In genomic region chr5:115798252-115798651, GRCh38 we compare ENCODE assay signal across 24 cellular contexts. TPM values are rescaled to one million over a fixed set of nuclear protein-coding genes. Genes with fewer than 3 reads are reported as not detected.
"Had no signal": no experiment of that assay in that cellular context is flagged by ENCODE, and none has a peak within 500 bp of the region (broad histone marks: within the 10 kb centered on the region; RNA-seq: fewer than 3 reads in every experiment).

No MANE protein-coding gene starts in this region.

- H3K4me1 Mint-ChIP-seq: stimulated activated memory B cell treated with anti-CD40 and anti-IgM and Interleukin-4, amounts not matched to agents 10 μg/mL and 1 μg/mL and 100 μg/mL, for 72 hours; stimulated activated naive CD8-positive, alpha-beta T cell treated with anti-CD3 and anti-CD28 coated beads, Interleukin-15, amount 100 ng/mL, for 72 hours had no signal

- H3K4me2 ChIP-seq: smooth muscle cell had no signal

- H3K27ac Mint-ChIP-seq: activated naive CD8-positive, alpha-beta T cell; dendritic cell treated with granulocyte-macrophage colony-stimulating factor and Interleukin-4, amounts not matched to agents 40 ng/mL and 50 ng/mL, for 4 days; naive thymus-derived CD4-positive, alpha-beta T cell; stimulated activated memory B cell treated with anti-CD40 and anti-IgM and Interleukin-4, amounts not matched to agents 10 μg/mL and 1 μg/mL and 100 μg/mL, for 72 hours; stimulated activated naive CD8-positive, alpha-beta T cell treated with anti-CD3 and anti-CD28 coated beads, Interleukin-15, amount 100 ng/mL, for 72 hours had no signal

- DNase-seq: activated CD4-positive, alpha-beta T cell treated with anti-CD3 and anti-CD28 coated beads for 4 hours; activated CD4-positive, alpha-beta T cell treated with anti-CD3 and anti-CD28 coated beads, Interleukin-2, amount 50 U/mL, for 4 hours; activated effector memory CD4-positive, alpha-beta T cell treated with Interleukin-2 at 50 U/mL for 16 hours; activated naive CD4-positive, alpha-beta T cell treated with Interleukin-2 at 50 U/mL for 16 hours; activated T-cell treated with anti-CD3 and anti-CD28 coated beads for 4 hours; anterior cingulate cortex; foreskin keratinocyte; kidney glomerular epithelial cell; left lung; mammary epithelial cell; naive thymus-derived CD4-positive, alpha-beta T cell; posterior cingulate gyrus; stimulated activated CD4-positive, alpha-beta T cell treated with anti-CD3 and anti-CD28 coated beads, Interleukin-1b, Interleukin-23, amount 100 ng/mL, for 48 hours; stimulated activated CD4-positive, alpha-beta T cell treated with anti-CD3 and anti-CD28 coated beads, Interleukin-4, amount 100 ng/mL, for 4 hours; stimulated activated CD8-positive, alpha-beta memory T cell treated with anti-CD3 and anti-CD28 coated beads, Interleukin-4, amount 100 ng/mL, for 48 hours; stimulated activated naive CD8-positive, alpha-beta T cell treated with anti-CD3 and anti-CD28 coated beads, Interleukin-15, amount 100 ng/mL, for 72 hours; thyroid gland; upper lobe of left lung had no signal

- H3K9me3 ChIP-seq: esophagus muscularis mucosa, left lung, thyroid gland, upper lobe of left lung, vagina had no signal

- H3K4me1 ChIP-seq: esophagus muscularis mucosa, foreskin keratinocyte, left lung, thyroid gland, upper lobe of left lung, vagina had no signal

- H3K9me3 Mint-ChIP-seq: naive thymus-derived CD4-positive, alpha-beta T cell; stimulated activated memory B cell treated with anti-CD40 and anti-IgM and Interleukin-4, amounts not matched to agents 10 μg/mL and 1 μg/mL and 100 μg/mL, for 72 hours; stimulated activated naive CD8-positive, alpha-beta T cell treated with anti-CD3 and anti-CD28 coated beads, Interleukin-15, amount 100 ng/mL, for 72 hours had no signal

- ATAC-seq: foreskin keratinocyte; left lung; naive thymus-derived CD4-positive, alpha-beta T cell; stimulated activated memory B cell treated with anti-CD40 and anti-IgM and Interleukin-4, amounts not matched to agents 10 μg/mL and 1 μg/mL and 100 μg/mL, for 72 hours; stimulated activated naive CD8-positive, alpha-beta T cell treated with anti-CD3 and anti-CD28 coated beads, Interleukin-15, amount 100 ng/mL, for 72 hours had no signal

- H3K36me3 Mint-ChIP-seq: activated naive CD8-positive, alpha-beta T cell; naive thymus-derived CD4-positive, alpha-beta T cell; stimulated activated memory B cell treated with anti-CD40 and anti-IgM and Interleukin-4, amounts not matched to agents 10 μg/mL and 1 μg/mL and 100 μg/mL, for 72 hours had no signal

- H3K27ac ChIP-seq: esophagus muscularis mucosa, foreskin keratinocyte, left lung, thyroid gland, upper lobe of left lung, vagina had no signal

- H3K4me3 Mint-ChIP-seq: activated naive CD8-positive, alpha-beta T cell; dendritic cell treated with granulocyte-macrophage colony-stimulating factor and Interleukin-4, amounts not matched to agents 40 ng/mL and 50 ng/mL, for 4 days; naive thymus-derived CD4-positive, alpha-beta T cell; stimulated activated memory B cell treated with anti-CD40 and anti-IgM and Interleukin-4, amounts not matched to agents 10 μg/mL and 1 μg/mL and 100 μg/mL, for 72 hours; stimulated activated naive CD8-positive, alpha-beta T cell treated with anti-CD3 and anti-CD28 coated beads, Interleukin-15, amount 100 ng/mL, for 72 hours had no signal

- H3K27me3 ChIP-seq: esophagus muscularis mucosa, left lung, thyroid gland, upper lobe of left lung, vagina had no signal

- H3K36me3 ChIP-seq: esophagus muscularis mucosa, left lung, thyroid gland, upper lobe of left lung, vagina had no signal

- H3K4me3 ChIP-seq: esophagus muscularis mucosa, left lung, smooth muscle cell, thyroid gland, upper lobe of left lung, vagina had no signal

RNA-seq across cellular contexts. Expression of gene CDO1, which starts 18.2 kb away (rescaled TPM):
- polyA plus RNA-seq: mammary epithelial cell; naive thymus-derived CD4-positive, alpha-beta T cell had no signal
